In genomic region chr10:3248526-3249255, GRCh38 we compare ENCODE assay signal across 9 cellular contexts.
DNase-seq lines count a peak whose midpoint lies in the region; ATAC-seq and TF ChIP-seq lines count a peak whose summit lies in the region.
"Had no signal": no experiment of that assay in that cellular context is flagged by ENCODE, and none has a peak within 500 bp of the region (broad histone marks: within the 10 kb centered on the region; RNA-seq: fewer than 3 reads in every experiment).

No MANE protein-coding gene starts in this region.

- no peak for TF ChIP-seq POLR2A in testis (IDR thresholded peaks at IDR 0.05)

- H3K27ac ChIP-seq in HUES6 (ENCODE audit: low read depth, low read length), result peak overlapping the region; percentile 10; the same call in 1 of the 2 replicates
- no peak overlapping the region for H3K27ac ChIP-seq in iPS-20b (ENCODE audit: low read length)
- H3K27ac ChIP-seq in testis, result peak overlapping the region; percentile 55 to 63

- in situ Hi-C loops in astrocyte of the cerebellum (cut with HindIII; ENCODE audit: low sequenced_read_pairs), result loop anchor here (5.0 to 10.0 kb wide), 3 partner anchors 36 to 1516 kb away; no protein-coding TSS in a partner anchor

- H3K9ac ChIP-seq in HUES6 (ENCODE audit: low read length), result no peak overlapping the region
- peak overlapping the region; percentile 0; the same call in 1 of the 2 replicates for H3K9ac ChIP-seq in iPS-20b (ENCODE audit: low read depth, low read length)

- H3K9me3 ChIP-seq in HUES6 (ENCODE audit: control insufficient read depth, insufficient read depth, low read depth, low read length), result no peaks in the 10 kb centered on the region
- no peaks in the 10 kb centered on the region for H3K9me3 ChIP-seq in iPS-20b (ENCODE audit: insufficient read depth, low read depth, low read length)
- H3K9me3 ChIP-seq in testis, result no peaks in the 10 kb centered on the region

- DNase-seq in astrocyte of the cerebellum (ENCODE audit: low read depth), result peak; percentile 80
- no peak for DNase-seq in testis
- DNase-seq in NCI-H1092 (lab: John Stamatoyannopoulos, UW), result no peak
- DNase-seq: T-helper 17 cell had no signal

- H3K4me1 ChIP-seq in HUES6 (ENCODE audit: control insufficient read depth, insufficient read depth, low read length), result peaks cover 10% of the 10 kb centered on the region
- H3K4me1 ChIP-seq in iPS-20b (ENCODE audit: insufficient read depth, low read length), result no peaks in the 10 kb centered on the region; the same call in 1 of the 2 replicates
- no peaks in the 10 kb centered on the region for H3K4me1 ChIP-seq in testis

- no peak for ATAC-seq in GM19351 (IDR thresholded peaks at IDR 0.05; ENCODE audit: unreplicated experiment)
- no peak for ATAC-seq in HG03442 (IDR thresholded peaks at IDR 0.05; ENCODE audit: unreplicated experiment)
- no peak for ATAC-seq in HG02759 (IDR thresholded peaks at IDR 0.05; ENCODE audit: unreplicated experiment)
- ATAC-seq: T-helper 17 cell had no signal

- no peaks in the 10 kb centered on the region for H3K36me3 ChIP-seq in HUES6 (ENCODE audit: control insufficient read depth, insufficient read depth, low read length)
- H3K36me3 ChIP-seq in iPS-20b (ENCODE audit: insufficient read depth, low read depth, low read length), result no peaks in the 10 kb centered on the region
- no peaks in the 10 kb centered on the region for H3K36me3 ChIP-seq in testis (ENCODE audit: low read depth, missing control alignments)

- no peak overlapping the region for H3K4me3 ChIP-seq in HUES6 (ENCODE audit: low read depth, low read length)
- H3K4me3 ChIP-seq in astrocyte of the cerebellum (ENCODE audit: low read depth, low read length), result no peak overlapping the region
- no peak overlapping the region for H3K4me3 ChIP-seq in iPS-20b (ENCODE audit: low read length)
- H3K4me3 ChIP-seq in testis, result no peak overlapping the region

- H3K27me3 ChIP-seq in HUES6 (ENCODE audit: control insufficient read depth, insufficient read depth, low read length) (no peaks in the 10 kb centered on the region), iPS-20b (ENCODE audit: insufficient read depth, low read length) (no peaks in the 10 kb centered on the region), testis (no peaks in the 10 kb centered on the region)

- TF ChIP-seq CTCF in astrocyte of the cerebellum (IDR thresholded peaks at IDR 0.05; ENCODE audit: low read depth, low read length, missing control alignments), result no peak
- no peak for TF ChIP-seq CTCF in testis (IDR thresholded peaks at IDR 0.05)

- WGBS in testis, 2 donors, result 44 to 52% methylated on average over 6 of the region's 6 CpGs

- intact Hi-C loops in testis (cut with DNase I; ENCODE audit: low total_unique reads), result no loop called here
